1 cellular context compared by ENCODE assay signal in the genomic region with DNA sequence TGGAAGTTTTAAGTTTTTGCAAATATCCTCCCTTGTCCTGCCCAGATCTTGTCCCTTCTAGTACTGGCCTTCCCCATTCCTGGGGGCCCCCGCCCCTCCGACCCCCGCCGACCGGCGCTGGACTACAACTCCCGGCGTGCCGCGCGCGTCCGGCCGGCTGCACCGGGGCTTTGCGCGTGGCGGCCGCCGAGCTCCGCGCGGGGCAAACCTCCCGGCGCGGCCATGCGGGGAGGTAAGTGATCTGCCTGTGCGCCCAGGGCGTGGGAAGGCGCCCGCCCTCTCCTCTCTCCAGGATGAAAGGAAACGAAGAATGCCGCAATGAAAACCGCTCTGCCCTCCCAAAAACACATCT.
TF ChIP-seq lines count a peak whose summit lies in the region.

No MANE protein-coding gene starts in this region.

TF ChIP-seq in H1, 55 proteins besides CTCF, POLR2A, EP300 and RAD21:
- TF ChIP-seq CBX5 (IDR thresholded peaks at IDR 0.05; ENCODE audit: low read depth, low read length) (no peak), SIRT6 (IDR thresholded peaks at IDR 0.05; ENCODE audit: low read length) (no peak), PHF8 (conservative IDR thresholded peaks at IDR 0.05; ENCODE audit: low read depth, low read length) (0 out of 2 replicates have a peak, but pooled peaks have one; percentile 46), ASH2L (IDR thresholded peaks at IDR 0.05; ENCODE audit: low read length) (peak; percentile 58), HDAC2 (IDR thresholded peaks at IDR 0.05; ENCODE audit: borderline replicate concordance in 1 of 2, low read depth in 2 of 2, low read length in 2 of 2) (peak in 1 of 2 experiments; percentile 74; a peak in 1 of 4 replicates), SIX5 (IDR thresholded peaks at IDR 0.05; ENCODE audit: low read depth, low read length) (peak; percentile 53), RFX5 (IDR thresholded peaks at IDR 0.05; ENCODE audit: borderline replicate concordance, low read depth, low read length) (no peak)
